1 cellular context compared by ENCODE assay signal in the genomic region with DNA sequence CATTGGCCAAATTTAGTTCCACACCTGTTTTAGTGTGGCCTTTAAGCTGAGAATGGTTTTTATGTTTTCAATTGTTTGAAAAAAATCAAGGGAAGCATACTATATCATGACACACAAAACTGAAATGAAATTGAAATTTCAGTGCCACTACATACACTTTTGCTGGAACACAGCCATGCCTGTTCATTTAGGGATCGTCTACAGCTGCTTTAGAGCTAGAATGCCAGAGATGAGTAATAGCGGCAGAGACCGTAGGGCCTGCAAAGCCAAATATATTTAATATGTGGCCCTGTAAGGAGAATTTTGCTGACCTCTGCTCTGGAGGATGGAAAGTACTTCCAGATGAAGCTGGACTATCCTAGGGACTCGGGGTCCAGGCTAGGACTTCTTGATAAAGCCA.
TF ChIP-seq lines count a peak whose summit lies in the region.

No MANE protein-coding gene starts in this region.

TF ChIP-seq in HEK293, 187 proteins besides CTCF, POLR2A, EP300 and RAD21 (continued from another document):
- TF ChIP-seq, protein P1, sequence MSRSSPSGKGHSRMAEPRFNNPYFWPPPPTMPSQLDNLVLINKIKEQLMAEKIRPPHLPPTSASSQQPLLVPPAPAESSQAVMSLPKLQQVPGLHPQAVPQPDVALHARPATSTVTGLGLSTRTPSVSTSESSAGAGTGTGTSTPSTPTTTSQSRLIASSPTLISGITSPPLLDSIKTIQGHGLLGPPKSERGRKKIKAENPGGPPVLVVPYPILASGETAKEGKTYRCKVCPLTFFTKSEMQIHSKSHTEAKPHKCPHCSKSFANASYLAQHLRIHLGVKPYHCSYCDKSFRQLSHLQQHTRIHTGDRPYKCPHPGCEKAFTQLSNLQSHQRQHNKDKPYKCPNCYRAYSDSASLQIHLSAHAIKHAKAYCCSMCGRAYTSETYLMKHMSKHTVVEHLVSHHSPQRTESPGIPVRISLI (tag by site-specific recombination; IDR thresholded peaks at IDR 0.05), result no peak
- TF ChIP-seq ZNF473 (tag by site-specific recombination; IDR thresholded peaks at IDR 0.05) (no peak), KLF1 (tag by site-specific recombination; IDR thresholded peaks at IDR 0.05) (no peak)
